Comparison of ENCODE assay signal across 3 cellular contexts in genomic region chr10:122877264-122877663, GRCh38.
TF ChIP-seq lines count a peak whose summit lies in the region.

No MANE protein-coding gene starts in this region.

TF ChIP-seq in SK-N-SH, 30 proteins besides CTCF, POLR2A, EP300 and RAD21:
- TF ChIP-seq FOSL2 (IDR thresholded peaks at IDR 0.05; ENCODE audit: borderline replicate concordance, low read depth) (no peak), REST (IDR thresholded peaks at IDR 0.05; ENCODE audit: low read depth, low read length) (no peak), MXI1 (IDR thresholded peaks at IDR 0.05; ENCODE audit: low read depth, low read length) (no peak), GATA2 (CRISPR knock-in tag; IDR thresholded peaks at IDR 0.05) (no peak), TAF1 (IDR thresholded peaks at IDR 0.05; ENCODE audit: borderline replicate concordance, low read depth, low read length) (no peak), CHD2 (IDR thresholded peaks at IDR 0.05; ENCODE audit: low read length, partially characterized antibody) (no peak), PBX3 (IDR thresholded peaks at IDR 0.05) (no peak), FOXJ3 (CRISPR knock-in tag; IDR thresholded peaks at IDR 0.05) (no peak), SMC3 (IDR thresholded peaks at IDR 0.05; ENCODE audit: low read depth, low read length) (no peak), POLR2AphosphoS5 (IDR thresholded peaks at IDR 0.05; ENCODE audit: low read depth, low read length) (no peak), ZBTB33 (IDR thresholded peaks at IDR 0.05; ENCODE audit: borderline replicate concordance, low read depth) (no peak), GABPA (IDR thresholded peaks at IDR 0.05; ENCODE audit: low read depth) (no peak), MEF2A (IDR thresholded peaks at IDR 0.05; ENCODE audit: borderline replicate concordance, low read depth) (no peak), NFIC (IDR thresholded peaks at IDR 0.05; ENCODE audit: borderline replicate concordance) (no peak), TCF12 (IDR thresholded peaks at IDR 0.05) (no peak)

TF ChIP-seq in SK-N-SH treated with all-trans-retinoic acid at 6 μM for 48 hours, 23 proteins besides CTCF, POLR2A, EP300 and RAD21:
- no peak for TF ChIP-seq ISL1 (CRISPR knock-in tag; IDR thresholded peaks at IDR 0.05)
- TF ChIP-seq ZC3H10 (CRISPR knock-in tag; IDR thresholded peaks at IDR 0.05), result no peak
- TF ChIP-seq ZFP3 (CRISPR knock-in tag; IDR thresholded peaks at IDR 0.05), result no peak
- no peak for TF ChIP-seq PPARA (CRISPR knock-in tag; IDR thresholded peaks at IDR 0.05; ENCODE audit: borderline replicate concordance)
- TF ChIP-seq ZNF8 (CRISPR knock-in tag; IDR thresholded peaks at IDR 0.05), result no peak
- TF ChIP-seq RARB (CRISPR knock-in tag; IDR thresholded peaks at IDR 0.05), result no peak
- no peak for TF ChIP-seq CSDC2 (CRISPR knock-in tag; IDR thresholded peaks at IDR 0.05)
- TF ChIP-seq GLIS3 (CRISPR knock-in tag; IDR thresholded peaks at IDR 0.05), result no peak
- no peak for TF ChIP-seq CREB5 (CRISPR knock-in tag; IDR thresholded peaks at IDR 0.05; ENCODE audit: low read depth)
- no peak for TF ChIP-seq ESRRG (CRISPR knock-in tag; IDR thresholded peaks at IDR 0.05)
- TF ChIP-seq TOX (CRISPR knock-in tag; IDR thresholded peaks at IDR 0.05; ENCODE audit: borderline replicate concordance), result no peak
- no peak for TF ChIP-seq TSHZ2 (CRISPR knock-in tag; IDR thresholded peaks at IDR 0.05)
- no peak for TF ChIP-seq ZFP30 (CRISPR knock-in tag; IDR thresholded peaks at IDR 0.05)
- TF ChIP-seq BACH2 (CRISPR knock-in tag; IDR thresholded peaks at IDR 0.05; ENCODE audit: borderline replicate concordance), result no peak

TF ChIP-seq in K562, 482 proteins besides CTCF, POLR2A, EP300 and RAD21:
- peak; percentile 16; the same call in 1 of the 2 replicates for TF ChIP-seq EGR1 (conservative IDR thresholded peaks at IDR 0.05)
- peak; percentile 55 for TF ChIP-seq KLF16 (IDR thresholded peaks at IDR 0.05)
- TF ChIP-seq GTF2E2 (tag; IDR thresholded peaks at IDR 0.05), result no peak
- TF ChIP-seq SREBF2 (CRISPR knock-in tag; IDR thresholded peaks at IDR 0.05), result no peak
- TF ChIP-seq SMARCE1 (IDR thresholded peaks at IDR 0.05), result peak; percentile 51
- TF ChIP-seq NFIC (IDR thresholded peaks at IDR 0.05), result 0 out of 2 replicates have a peak, but pooled peaks have one; percentile 20
- peak; percentile 64 for TF ChIP-seq SMAD4 (CRISPR knock-in tag; conservative IDR thresholded peaks at IDR 0.05)
- TF ChIP-seq NR0B1 (IDR thresholded peaks at IDR 0.05; ENCODE audit: partially characterized antibody), result no peak
- peak; percentile 70 for TF ChIP-seq SOX6 (IDR thresholded peaks at IDR 0.05)
- TF ChIP-seq VEZF1 (CRISPR knock-in tag; IDR thresholded peaks at IDR 0.05), result peak; percentile 40; the same call in 1 of the 2 replicates
- peak; percentile 24; the same call in 1 of the 2 replicates for TF ChIP-seq HMBOX1 (IDR thresholded peaks at IDR 0.05)
- TF ChIP-seq TCF3 (CRISPR knock-in tag; IDR thresholded peaks at IDR 0.05), result peak; percentile 70
- TF ChIP-seq CBFA2T2 (conservative IDR thresholded peaks at IDR 0.05), result peak; percentile 71
- no peak for TF ChIP-seq POLR2H (tag; IDR thresholded peaks at IDR 0.05; ENCODE audit: low read depth)
- TF ChIP-seq TEAD4 (IDR thresholded peaks at IDR 0.05; ENCODE audit: low read length), result peak; percentile 86
- TF ChIP-seq TEAD4 (CRISPR knock-in tag; IDR thresholded peaks at IDR 0.05; ENCODE audit: borderline replicate concordance), result no peak
- TF ChIP-seq POLR2AphosphoS5 (IDR thresholded peaks at IDR 0.05; ENCODE audit: control insufficient read depth, insufficient read depth, low read depth, low read length), result peak; percentile 34; the same call in 1 of the 2 replicates
- no peak for TF ChIP-seq YBX1 (IDR thresholded peaks at IDR 0.05)
- peak; percentile 48; the same call in 1 of the 2 replicates for TF ChIP-seq PML (IDR thresholded peaks at IDR 0.05; ENCODE audit: low read length)
- 0 out of 2 replicates have a peak, but pooled peaks have one; percentile 63 for TF ChIP-seq SMARCA4 (IDR thresholded peaks at IDR 0.05)
- peak; percentile 84 for TF ChIP-seq CBFA2T3 (IDR thresholded peaks at IDR 0.05)
- no peak for TF ChIP-seq HDAC6 (IDR thresholded peaks at IDR 0.05; ENCODE audit: low read depth, low read length)
- peak; percentile 53 for TF ChIP-seq MTA2 (IDR thresholded peaks at IDR 0.05; ENCODE audit: low read depth)
- peak; percentile 60; the same call in 1 of the 2 replicates for TF ChIP-seq JUND (IDR thresholded peaks at IDR 0.05; ENCODE audit: borderline replicate concordance, low read depth, low read length)
- peak; percentile 29; the same call in 1 of the 3 replicates for TF ChIP-seq JUND (tag; IDR thresholded peaks at IDR 0.05; ENCODE audit: borderline replicate concordance, low read depth, low read length)
- peak; percentile 46 for TF ChIP-seq CCNT2 (IDR thresholded peaks at IDR 0.05; ENCODE audit: borderline replicate concordance, extremely low read depth, insufficient read length, low read depth, low read length)
- peak; percentile 56; the same call in 1 of the 2 replicates for TF ChIP-seq ZBTB7A (IDR thresholded peaks at IDR 0.05; ENCODE audit: borderline replicate concordance, control insufficient read depth, low read depth, low read length)
- no peak for TF ChIP-seq ZNF41 (CRISPR knock-in tag; conservative IDR thresholded peaks at IDR 0.05)
- peak; percentile 71 for TF ChIP-seq TAL1 (IDR thresholded peaks at IDR 0.05)
- TF ChIP-seq MEIS2 (IDR thresholded peaks at IDR 0.05; ENCODE audit: partially characterized antibody), result peak; percentile 30
- TF ChIP-seq ID3 (CRISPR knock-in tag; IDR thresholded peaks at IDR 0.05), result no peak
- no peak for TF ChIP-seq ID3 (tag; IDR thresholded peaks at IDR 0.05)
- 0 out of 4 replicates have a peak, but pooled peaks of 1 of the 2 experiments have one; percentile 43 for TF ChIP-seq TEAD1 (CRISPR knock-in tag; IDR thresholded peaks at IDR 0.05)
- peak; percentile 84 for TF ChIP-seq ARID1B (IDR thresholded peaks at IDR 0.05)
- TF ChIP-seq NCOR1 (IDR thresholded peaks at IDR 0.05), result peak; percentile 69
- peak in 1 of 2 experiments; percentile 21; a peak in 1 of 4 replicates for TF ChIP-seq RCOR1 (IDR thresholded peaks at IDR 0.05; ENCODE audit: borderline replicate concordance in 1 of 2, low read depth in 2 of 2, low read length in 2 of 2)
- peak; percentile 59 for TF ChIP-seq DPF2 (IDR thresholded peaks at IDR 0.05)
- peak; percentile 41 for TF ChIP-seq ATF3 (IDR thresholded peaks at IDR 0.05)
- no peak for TF ChIP-seq ATF3 (CRISPR knock-in tag; conservative IDR thresholded peaks at IDR 0.05)
